ENCODE assay signal across 23 cellular contexts in the genomic region with DNA sequence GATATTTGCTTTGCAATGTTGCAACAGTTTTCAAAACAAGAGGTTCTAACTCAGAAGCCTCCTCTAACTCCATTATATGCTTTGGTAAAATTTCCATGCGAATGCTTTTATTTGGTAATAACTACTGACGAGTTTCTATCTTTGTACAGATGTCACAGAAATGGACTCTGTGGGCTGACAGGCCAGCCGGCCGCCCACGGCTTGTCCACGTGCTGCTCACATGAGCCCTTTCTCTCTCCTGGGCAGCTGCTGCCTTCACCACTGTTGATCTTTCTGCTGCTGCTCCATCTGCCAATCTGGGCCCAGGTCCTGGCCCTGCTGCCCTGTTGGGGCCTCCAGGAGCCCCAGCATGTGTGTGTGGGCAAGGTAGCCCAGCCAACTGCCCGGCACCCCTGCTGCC.
A peak's percentile ranks its signal among the peaks of the same experiment; 100 is the strongest.
DNase-seq lines count a peak whose midpoint lies in the region; ATAC-seq, FAIRE-seq and TF ChIP-seq lines count a peak whose summit lies in the region.
"Had no signal": no experiment of that assay in that cellular context is flagged by ENCODE, and none has a peak within 500 bp of the region (broad histone marks: within the 10 kb centered on the region; RNA-seq: fewer than 3 reads in every experiment).

No MANE protein-coding gene starts in this region.

- no peaks in the 10 kb centered on the region for H3K27me3 Mint-ChIP-seq in osteocyte (ENCODE audit: unreplicated experiment)
- H3K27me3 Mint-ChIP-seq: CD4-positive, alpha-beta T cell; IgD-negative memory B cell had no signal

- H3K4me1 Mint-ChIP-seq in osteocyte (ENCODE audit: unreplicated experiment) = no peaks in the 10 kb centered on the region
- H3K4me1 Mint-ChIP-seq: GM23338, IgD-negative memory B cell had no signal

- no peak for FAIRE-seq in HTR-8/SVneo (lab: Jason Lieb, UNC)
- FAIRE-seq: GM12891, RCC 7860 had no signal

- TF ChIP-seq CTCF in osteocyte (IDR thresholded peaks at IDR 0.05) = no peak

- DNase-seq in ecto neural progenitor cell (ENCODE audit: low spot score) = peak; percentile 44
- peak; percentile 82 for DNase-seq in left lobe of liver (ENCODE audit: low spot score)
- peak; percentile 63 for DNase-seq in osteocyte (ENCODE audit: extremely low spot score, unreplicated experiment)
- no peak for DNase-seq in T-helper 1 cell
- no peak for DNase-seq in amniotic stem cell (lab: John Stamatoyannopoulos, UW)
- DNase-seq in HTR-8/SVneo (ENCODE audit: insufficient read length, low spot score) = no peak
- DNase-seq: Caco-2; CD4-positive, alpha-beta T cell; DMS153; MV-4-11; NCI-H1105 treated with DMSO at 0.1 percent for 48 hours; NCI-H1694 treated with DMSO at 0.1 percent for 48 hours; NCI-H2081 treated with DMSO at 0.1 percent for 48 hours; NCI-H2171 treated with DMSO at 0.1 percent for 48 hours; NCI-H446; NCI-H526; SJCRH30 had no signal

- no peaks in the 10 kb centered on the region for H3K9me3 Mint-ChIP-seq in osteocyte (ENCODE audit: unreplicated experiment)
- H3K9me3 Mint-ChIP-seq: CD4-positive, alpha-beta T cell had no signal

- no peak overlapping the region for H3K27ac Mint-ChIP-seq in osteocyte (ENCODE audit: unreplicated experiment)
- H3K27ac Mint-ChIP-seq: CD4-positive, alpha-beta T cell; GM23338 had no signal

- H3K36me3 Mint-ChIP-seq in osteocyte (ENCODE audit: unreplicated experiment) = no peaks in the 10 kb centered on the region
- H3K36me3 Mint-ChIP-seq: IgD-negative memory B cell had no signal

- peak; percentile 98 for ATAC-seq in left lobe of liver
- ATAC-seq in GM18520 (IDR thresholded peaks at IDR 0.05; ENCODE audit: unreplicated experiment) = no peak
- ATAC-seq: GM23338, HCT116 had no signal

- no peak overlapping the region for H3K4me3 Mint-ChIP-seq in osteocyte (ENCODE audit: unreplicated experiment)
- H3K4me3 Mint-ChIP-seq: CD4-positive, alpha-beta T cell; GM23338; IgD-negative memory B cell had no signal

Comparison
In these comparisons a context has a peak if more than half of its experiments do, and no peak if none do; other contexts are left out.
1. DNase-seq: peak in ecto neural progenitor cell (single experiment), left lobe of liver (single experiment) and osteocyte (single experiment); none in T-helper 1 cell (0 of 5), amniotic stem cell (single experiment) and HTR-8/SVneo (single experiment).